Comparison of ENCODE assay signal across 8 cellular contexts in the genomic region with DNA sequence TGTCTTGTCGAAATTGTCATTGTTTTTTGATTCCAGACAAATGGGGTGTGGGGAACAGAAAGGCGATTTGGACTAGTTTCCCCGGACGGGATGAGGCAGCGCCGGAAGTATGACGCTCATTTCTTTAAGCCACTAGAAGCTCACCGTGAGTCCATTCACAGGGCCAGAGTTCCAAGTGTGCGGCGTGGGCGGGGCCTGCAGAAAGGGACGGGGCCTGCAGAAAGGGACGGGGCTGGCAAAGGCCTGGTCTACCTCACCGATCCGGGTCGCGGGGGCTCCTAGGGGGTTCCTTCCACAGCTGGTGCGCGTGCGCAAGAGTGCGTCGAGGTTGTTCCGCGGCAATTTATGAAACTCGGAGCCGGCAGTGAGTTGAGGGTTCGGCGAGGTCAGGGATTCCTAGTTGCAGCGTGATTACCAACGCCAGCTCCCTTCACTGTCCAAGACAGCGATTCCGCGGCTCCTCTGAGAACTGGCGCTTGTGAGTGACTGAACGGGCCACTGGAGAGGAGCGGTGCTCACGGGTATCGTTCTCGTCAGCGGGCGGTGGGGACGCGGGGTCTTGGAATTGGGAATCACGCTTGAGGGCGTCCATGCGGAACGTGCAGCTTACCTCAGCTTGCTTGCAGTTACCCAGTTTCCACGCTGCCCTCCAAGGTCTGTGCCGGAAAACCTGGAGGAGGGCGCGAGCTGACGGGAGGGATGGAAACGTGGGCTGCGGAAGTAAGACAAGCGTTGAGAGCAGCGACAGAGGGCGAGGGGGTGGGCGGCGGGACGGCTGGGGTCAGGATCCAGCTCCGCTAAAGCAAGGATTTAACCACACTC. TPM values are rescaled to one million over a fixed set of nuclear protein-coding genes. Genes with fewer than 3 reads are reported as not detected.
DNase-seq lines count a peak whose midpoint lies in the region; ATAC-seq and TF ChIP-seq lines count a peak whose summit lies in the region.

A gene (plus strand): TSS at position 219 of the 822 bp plus-strand sequence. CDS start 5,847 bp downstream, outside the sequence.

- H3K79me2 ChIP-seq in neural progenitor cell (ENCODE audit: low read depth): peaks cover 19% of the 10 kb centered on the region

- peak within 1 kb of the TSS; percentile 94 for H3K4me2 ChIP-seq in neural progenitor cell

- TF ChIP-seq CTCF in AG04450 (IDR thresholded peaks at IDR 0.05; ENCODE audit: low read depth, low read length) (no peak), neural progenitor cell (IDR thresholded peaks at IDR 0.05) (no peak), upper lobe of left lung (IDR thresholded peaks at IDR 0.05) (no peak)

- TF ChIP-seq EP300 in upper lobe of left lung (IDR thresholded peaks at IDR 0.05): no peak

- H3K4me3 Mint-ChIP-seq in neural progenitor cell: peak within 1 kb of the TSS; percentile 96

- H3K36me3 Mint-ChIP-seq in neural progenitor cell: peaks cover 2% of the 10 kb centered on the region

- H3K9me3 ChIP-seq in AG04450 (ENCODE audit: control insufficient read depth, insufficient read depth, low read length): no peaks in the 10 kb centered on the region
- no peaks in the 10 kb centered on the region for H3K9me3 ChIP-seq in neural progenitor cell (ENCODE audit: low read depth)
- no peaks in the 10 kb centered on the region for H3K9me3 ChIP-seq in upper lobe of left lung

- H3K4me3 ChIP-seq in AG04450 (ENCODE audit: low read depth, low read length): peak within 1 kb of the TSS; percentile 78
- H3K4me3 ChIP-seq in neural progenitor cell: peak within 1 kb of the TSS; percentile 65
- peak within 1 kb of the TSS; percentile 12 to 61 (median 60) for H3K4me3 ChIP-seq in upper lobe of left lung

- H3K27me3 ChIP-seq in AG04450 (ENCODE audit: control insufficient read depth, insufficient read depth, low read length) (no peaks in the 10 kb centered on the region), neural progenitor cell (no peaks in the 10 kb centered on the region), upper lobe of left lung (no peaks in the 10 kb centered on the region)

- TF ChIP-seq POLR2A in GM18526 (IDR thresholded peaks at IDR 0.05; ENCODE audit: extremely low read depth, insufficient read length): peak; percentile 44
- no peak for TF ChIP-seq POLR2A in upper lobe of left lung (IDR thresholded peaks at IDR 0.05)

- DNase-seq in AG04450 (ENCODE audit: low read depth, low spot score) (peak; percentile 37), NCI-H460 (ENCODE audit: extremely low read depth, low read depth) (peak; percentile 72), foreskin melanocyte (peak; percentile 60), neural progenitor cell (ENCODE audit: low spot score) (peak; percentile 92), upper lobe of left lung (peak; percentile 74 to 90)
- DNase-seq in activated T-cell treated with anti-CD3 and anti-CD28 coated beads, Interleukin-2, amount 50 U/mL, for 48 hours: peak; percentile 67 to 71

- peak within 1 kb of the TSS; percentile 21 for H3K9ac ChIP-seq in neural progenitor cell

- ATAC-seq in HG02973 (IDR thresholded peaks at IDR 0.05; ENCODE audit: unreplicated experiment) (peak; percentile 59), upper lobe of left lung (ENCODE audit: low FRiP score in 2 of 2) (peak; percentile 85 to 95)

- H3K4me1 ChIP-seq in neural progenitor cell (peaks cover 15% of the 10 kb centered on the region), upper lobe of left lung (peaks cover 3 to 16% (median 12%) of the 10 kb centered on the region in 4 donors)

- no peaks in the 10 kb centered on the region for H3K36me3 ChIP-seq in neural progenitor cell
- H3K36me3 ChIP-seq in upper lobe of left lung: no peaks in the 10 kb centered on the region

- peak within 1 kb of the TSS; percentile 95 for H2AFZ ChIP-seq in neural progenitor cell (replicated peaks)

- peaks cover 21% of the 10 kb centered on the region for H3F3A ChIP-seq in neural progenitor cell (ENCODE audit: low read depth)

- peak within 1 kb of the TSS; percentile 64 for H3K27ac Mint-ChIP-seq in neural progenitor cell

- H3K27ac ChIP-seq in AG04450 (ENCODE audit: low read depth, low read length) (peak within 1 kb of the TSS; percentile 53), neural progenitor cell (no peak within 1 kb of the TSS), upper lobe of left lung (peak within 1 kb of the TSS in 3 of 4 donors; percentile 22 to 64 (median 51))

- peaks cover 14% of the 10 kb centered on the region for H3K4me1 Mint-ChIP-seq in neural progenitor cell

- CTCF ChIA-PET in AG04450 (lab: Charles Lee): interaction anchor here (0.5 kb wide), 1 partner anchor 768 kb away, joined by 3 read pairs; no protein-coding TSS in a partner anchor

- POLR2A ChIA-PET in AG04450 (lab: Yijun Ruan, JAX): interaction anchor here (0.6 to 1.6 kb wide), 2 partner anchors 66 to 366 kb away, joined by 3 to 6 read pairs; no protein-coding TSS in a partner anchor

- WGBS in upper lobe of left lung, 2 donors: 0 to 2% methylated on average over 13 to 51 of the region's 61 CpGs

- H3K9me3 Mint-ChIP-seq in neural progenitor cell: no peaks in the 10 kb centered on the region

- H4K20me1 ChIP-seq in neural progenitor cell (ENCODE audit: low read depth): no peaks in the 10 kb centered on the region

- H3K27me3 Mint-ChIP-seq in neural progenitor cell (ENCODE audit: insufficient read depth, low read depth): no peaks in the 10 kb centered on the region

RNA-seq across cellular contexts. Expression of the gene that starts here (rescaled TPM):
- polyA plus RNA-seq in AG04450 (2011; rRNA removed): 2.7 and 4.1 TPM in 2 replicates
- polyA minus RNA-seq in AG04450 (2011; rRNA and poly(A)+ RNA removed): 6.3 and 6.4 TPM in 2 replicates
- total RNA-seq in NCI-H460 (2014; rRNA removed; shearing (Covaris generic)): 3.3 and 3.8 TPM in 2 replicates
- polyA plus RNA-seq in NCI-H460 (2014; cell fraction: nucleus; rRNA removed): 6.5 and 10.3 TPM in 2 replicates
- total RNA-seq in neural progenitor cell (ENCODE audit: low replicate concordance) (14.8 and 20.1 TPM in 2 replicates), upper lobe of left lung (1 to 10 TPM in 4 of 6 donors, under 1 TPM in 2; 0.55 to 4.0 (median 2.2) TPM)

Comparison
In these comparisons a context has a peak if more than half of its experiments do, and no peak if none do; other contexts are left out.
1. DNase-seq: peak in every context shown above with its lines; median percentile 92 in neural progenitor cell; 82 in upper lobe of left lung; 72 in NCI-H460; 69 in activated T-cell treated with anti-CD3 and anti-CD28 coated beads, Interleukin-2, amount 50 U/mL, for 48 hours; 60 in foreskin melanocyte; 37 in AG04450.